16 cellular contexts compared by ENCODE assay signal in genomic region chr22:25134451-25134850, GRCh38.
DNase-seq lines count a peak whose midpoint lies in the region; ATAC-seq and TF ChIP-seq lines count a peak whose summit lies in the region.
"Had no signal": no experiment of that assay in that cellular context is flagged by ENCODE, and none has a peak within 500 bp of the region (broad histone marks: within the 10 kb centered on the region; RNA-seq: fewer than 3 reads in every experiment).

No MANE protein-coding gene starts in this region.

- no peak for TF ChIP-seq POLR2A in transverse colon (IDR thresholded peaks at IDR 0.05)

- H3K36me3 Mint-ChIP-seq in T-helper 17 cell (ENCODE audit: low read depth): no peaks in the 10 kb centered on the region
- H3K36me3 Mint-ChIP-seq: stimulated activated memory B cell treated with anti-CD40 and anti-IgM and Interleukin-4, amounts not matched to agents 10 μg/mL and 1 μg/mL and 100 μg/mL, for 72 hours had no signal

- H3K4me3 ChIP-seq in RWPE2 (ENCODE audit: severe bottlenecking) (no peak overlapping the region), esophagus (ENCODE audit: low read depth in 1 of 2, low read length in 2 of 2) (no peak overlapping the region), muscle layer of colon (ENCODE audit: low read depth in 1 of 2, low read length in 2 of 2) (no peak overlapping the region), transverse colon (no peak overlapping the region)
- H3K4me3 ChIP-seq: BLaER1 treated with 17β-estradiol and CSF1 and Interleukin-3, amounts not matched to agents 10 nM and 100 nM; K562; SK-N-MC; vagina had no signal

- 36 to 37% methylated on average over 2 of the region's 2 CpGs for WGBS in esophagus, 2 donors
- 27 to 47% methylated on average over 2 of the region's 2 CpGs for WGBS in transverse colon (ENCODE audit: low coverage in 1 of 2), 2 donors

- H3K27ac ChIP-seq in RWPE2 (ENCODE audit: poor library complexity, severe bottlenecking): peak overlapping the region; percentile 41
- H3K27ac ChIP-seq in esophagus (ENCODE audit: low read depth in 2 of 2, low read length in 1 of 2): peak overlapping the region; percentile 85 to 95
- H3K27ac ChIP-seq in muscle layer of colon (ENCODE audit: low read depth, low read length): peak overlapping the region; percentile 28
- H3K27ac ChIP-seq in transverse colon: peak overlapping the region; percentile 80 to 85 (median 84)
- H3K27ac ChIP-seq: BLaER1 treated with 17β-estradiol and CSF1 and Interleukin-3, amounts not matched to agents 10 nM and 100 nM; SK-N-MC; vagina had no signal

- no peak for DNase-seq in RWPE2 (ENCODE audit: low spot score)
- peak; percentile 39 for DNase-seq in transverse colon
- DNase-seq in T-helper 17 cell: no peak
- no peak for DNase-seq in UCSD-AML1 (lab: John Stamatoyannopoulos, UW; ENCODE audit: unreplicated experiment)
- DNase-seq: activated CD4-positive, alpha-beta T cell treated with anti-CD3 and anti-CD28 coated beads for 36 hours; HFFc6; mesenchymal stem cell had no signal

- ATAC-seq in RWPE2 (ENCODE audit: low read depth): no peak
- ATAC-seq in T-helper 17 cell: no peak
- ATAC-seq in activated CD4-positive, CD25-positive, alpha-beta regulatory T cell treated with anti-CD3 and anti-CD28 coated beads, Interleukin-2, amount 50 U/mL, for 24 hours: no peak
- ATAC-seq: activated CD4-positive, alpha-beta T cell treated with anti-CD3 and anti-CD28 coated beads for 36 hours; K562; stimulated activated memory B cell treated with anti-CD40 and anti-IgM and Interleukin-4, amounts not matched to agents 10 μg/mL and 1 μg/mL and 100 μg/mL, for 72 hours had no signal

- no peaks in the 10 kb centered on the region for H3K9me3 ChIP-seq in RWPE2 (ENCODE audit: severe bottlenecking)
- H3K9me3 ChIP-seq in esophagus (ENCODE audit: control insufficient read depth in 2 of 2, insufficient read depth in 1 of 2, low read depth in 1 of 2, low read length in 1 of 2): no peaks in the 10 kb centered on the region
- H3K9me3 ChIP-seq in muscle layer of colon (ENCODE audit: low read length): no peaks in the 10 kb centered on the region
- no peaks in the 10 kb centered on the region for H3K9me3 ChIP-seq in transverse colon
- H3K9me3 ChIP-seq in T-helper 17 cell (ENCODE audit: control insufficient read depth, low read length, poor library complexity, severe bottlenecking): no peaks in the 10 kb centered on the region
- H3K9me3 ChIP-seq: vagina had no signal

- in situ Hi-C loops in transverse colon (cut with MboI; ENCODE audit: low pct_ligation_motif_present in 1 of 4, low pct_unique_long_range_greater_than_20kb in 1 of 4, low sequenced_read_pairs in 3 of 4): no loop called here

- no peak overlapping the region for H3K27ac Mint-ChIP-seq in T-helper 17 cell
- H3K27ac Mint-ChIP-seq: activated CD4-positive, alpha-beta T cell treated with anti-CD3 and anti-CD28 coated beads for 36 hours; HFFc6; stimulated activated memory B cell treated with anti-CD40 and anti-IgM and Interleukin-4, amounts not matched to agents 10 μg/mL and 1 μg/mL and 100 μg/mL, for 72 hours had no signal

- H3K4me1 ChIP-seq in RWPE2 (ENCODE audit: insufficient read depth, poor library complexity, severe bottlenecking) (peaks cover 14% of the 10 kb centered on the region), esophagus (ENCODE audit: control insufficient read depth in 2 of 2, insufficient read depth in 2 of 2, low read length in 1 of 2) (peaks cover 6 to 28% of the 10 kb centered on the region in 2 donors), muscle layer of colon (ENCODE audit: insufficient read depth, low read length) (peaks cover 23% of the 10 kb centered on the region), transverse colon (peaks cover 18 to 86% (median 56%) of the 10 kb centered on the region in 4 donors)

- peaks cover 2% of the 10 kb centered on the region; the same call in 1 of the 2 replicates for H3K36me3 ChIP-seq in RWPE2 (ENCODE audit: low read depth)
- no peaks in the 10 kb centered on the region for H3K36me3 ChIP-seq in esophagus (ENCODE audit: control insufficient read depth in 2 of 2, insufficient read depth in 2 of 2, low read length in 1 of 2)
- no peaks in the 10 kb centered on the region for H3K36me3 ChIP-seq in muscle layer of colon (ENCODE audit: insufficient read depth, low read length)
- no peaks in the 10 kb centered on the region for H3K36me3 ChIP-seq in transverse colon
- H3K36me3 ChIP-seq: BLaER1 treated with 17β-estradiol and CSF1 and Interleukin-3, amounts not matched to agents 10 nM and 100 nM; vagina had no signal

- TF ChIP-seq CTCF in RWPE2 (IDR thresholded peaks at IDR 0.05; ENCODE audit: poor library complexity, severe bottlenecking) (no peak), transverse colon (IDR thresholded peaks at IDR 0.05) (no peak)

- no peak overlapping the region for H3K4me3 Mint-ChIP-seq in T-helper 17 cell
- H3K4me3 Mint-ChIP-seq: activated CD4-positive, alpha-beta T cell treated with anti-CD3 and anti-CD28 coated beads for 36 hours; HFFc6; neural crest cell; stimulated activated memory B cell treated with anti-CD40 and anti-IgM and Interleukin-4, amounts not matched to agents 10 μg/mL and 1 μg/mL and 100 μg/mL, for 72 hours had no signal

- TF ChIP-seq EP300 in transverse colon (IDR thresholded peaks at IDR 0.05; ENCODE audit: low read depth): no peak

- intact Hi-C loops in transverse colon (cut with DNase I; ENCODE audit: low total_unique reads): no loop called here

- H3K27me3 ChIP-seq in RWPE2 (ENCODE audit: insufficient read depth, poor library complexity, severe bottlenecking) (no peaks in the 10 kb centered on the region), esophagus (ENCODE audit: control insufficient read depth in 1 of 2, insufficient read depth in 2 of 2, low read length in 2 of 2) (no peaks in the 10 kb centered on the region), muscle layer of colon (ENCODE audit: control insufficient read depth in 1 of 2, insufficient read depth in 2 of 2, low read length in 2 of 2) (no peaks in the 10 kb centered on the region), transverse colon (no peaks in the 10 kb centered on the region)
- H3K27me3 ChIP-seq: BLaER1 treated with 17β-estradiol and CSF1 and Interleukin-3, amounts not matched to agents 10 nM and 100 nM; vagina had no signal

- no peaks in the 10 kb centered on the region for H3K27me3 Mint-ChIP-seq in T-helper 17 cell
- H3K27me3 Mint-ChIP-seq: activated CD4-positive, alpha-beta T cell treated with anti-CD3 and anti-CD28 coated beads for 36 hours had no signal

- H3K4me1 Mint-ChIP-seq in T-helper 17 cell: no peaks in the 10 kb centered on the region
- H3K4me1 Mint-ChIP-seq: stimulated activated memory B cell treated with anti-CD40 and anti-IgM and Interleukin-4, amounts not matched to agents 10 μg/mL and 1 μg/mL and 100 μg/mL, for 72 hours had no signal

- H3K9ac ChIP-seq in muscle layer of colon (ENCODE audit: low read length): no peak overlapping the region
- H3K9ac ChIP-seq: BLaER1 treated with 17β-estradiol and CSF1 and Interleukin-3, amounts not matched to agents 10 nM and 100 nM had no signal

Comparison
In these comparisons a context has a peak if more than half of its experiments do, and no peak if none do; other contexts are left out.
1. H3K27ac ChIP-seq: peak in every context shown above with its lines; median percentile 90 in esophagus; 84 in transverse colon; 41 in RWPE2; 28 in muscle layer of colon.